In genomic region chr15:70442616-70443321, GRCh38 we compare ENCODE assay signal across 18 cellular contexts.
"Had no signal": no experiment of that assay in that cellular context is flagged by ENCODE, and none has a peak within 500 bp of the region (broad histone marks: within the 10 kb centered on the region; RNA-seq: fewer than 3 reads in every experiment).

No MANE protein-coding gene starts in this region.

- H3K4me3 ChIP-seq: lower lobe of right lung, ovary, transverse colon had no signal

- H3K4me1 Mint-ChIP-seq: activated CD4-positive, alpha-beta memory T cell treated with anti-CD3 and anti-CD28 coated beads, Interleukin-2, amount 10 ng/mL, durations not matched to agents 7 days and 5 days had no signal

- H3K9me3 Mint-ChIP-seq: activated CD4-positive, alpha-beta memory T cell treated with anti-CD3 and anti-CD28 coated beads, Interleukin-2, amount 10 ng/mL, durations not matched to agents 7 days and 5 days; activated T-cell treated with anti-CD3 and anti-CD28 coated beads, Interleukin-2, amount 50 U/mL, for 72 hours; dendritic cell treated with granulocyte-macrophage colony-stimulating factor and Interleukin-4, amounts not matched to agents 40 ng/mL and 50 ng/mL, for 4 days; mesothelial cell of epicardium; stimulated activated naive B cell treated with anti-CD40 and anti-IgM and Interleukin-4, amounts not matched to agents 10 μg/mL and 1 μg/mL and 100 μg/mL, for 72 hours had no signal

- ATAC-seq: activated CD4-positive, alpha-beta T cell treated with anti-CD3 and anti-CD28 coated beads for 36 hours; activated T-cell treated with anti-CD3 and anti-CD28 coated beads, Interleukin-2, amount 50 U/mL, for 72 hours; heart left ventricle; left cardiac atrium; stimulated activated naive B cell treated with anti-CD40 and anti-IgM and Interleukin-4, amounts not matched to agents 10 μg/mL and 1 μg/mL and 100 μg/mL, for 72 hours had no signal

- H3K27ac Mint-ChIP-seq: activated CD4-positive, alpha-beta memory T cell treated with anti-CD3 and anti-CD28 coated beads, Interleukin-2, amount 10 ng/mL, durations not matched to agents 7 days and 5 days; activated CD4-positive, alpha-beta T cell treated with anti-CD3 and anti-CD28 coated beads for 36 hours; activated naive CD8-positive, alpha-beta T cell; activated T-cell treated with anti-CD3 and anti-CD28 coated beads, Interleukin-2, amount 50 U/mL, for 72 hours; dendritic cell treated with granulocyte-macrophage colony-stimulating factor and Interleukin-4, amounts not matched to agents 40 ng/mL and 50 ng/mL, for 4 days; mesothelial cell of epicardium; stimulated activated naive B cell treated with anti-CD40 and anti-IgM and Interleukin-4, amounts not matched to agents 10 μg/mL and 1 μg/mL and 100 μg/mL, for 72 hours had no signal

- H3K36me3 Mint-ChIP-seq: activated naive CD8-positive, alpha-beta T cell; mesothelial cell of epicardium; stimulated activated naive B cell treated with anti-CD40 and anti-IgM and Interleukin-4, amounts not matched to agents 10 μg/mL and 1 μg/mL and 100 μg/mL, for 72 hours had no signal

- H3K4me3 Mint-ChIP-seq: activated CD4-positive, alpha-beta memory T cell treated with anti-CD3 and anti-CD28 coated beads, Interleukin-2, amount 10 ng/mL, durations not matched to agents 7 days and 5 days; activated CD4-positive, alpha-beta T cell treated with anti-CD3 and anti-CD28 coated beads for 36 hours; activated naive CD8-positive, alpha-beta T cell; activated T-cell treated with anti-CD3 and anti-CD28 coated beads, Interleukin-2, amount 50 U/mL, for 72 hours; dendritic cell treated with granulocyte-macrophage colony-stimulating factor and Interleukin-4, amounts not matched to agents 40 ng/mL and 50 ng/mL, for 4 days; mesothelial cell of epicardium; stimulated activated naive B cell treated with anti-CD40 and anti-IgM and Interleukin-4, amounts not matched to agents 10 μg/mL and 1 μg/mL and 100 μg/mL, for 72 hours had no signal

- DNase-seq: activated CD4-positive, alpha-beta memory T cell treated with anti-CD3 and anti-CD28 coated beads, Interleukin-2, amount 10 ng/mL, durations not matched to agents 7 days and 5 days; activated CD4-positive, alpha-beta T cell treated with anti-CD3 and anti-CD28 coated beads for 36 hours; activated gamma-delta T cell; activated T-cell treated with anti-CD3 and anti-CD28 coated beads, Interleukin-2, amount 50 U/mL, for 72 hours; brain microvascular endothelial cell; effector memory CD4-positive, alpha-beta T cell; heart left ventricle; left cardiac atrium; lower lobe of right lung; ovary; stimulated activated CD4-positive, alpha-beta T cell treated with anti-CD3 and anti-CD28 coated beads, Interleukin-12 subunit alpha, Interleukin-12 subunit beta, amount 100 ng/mL, for 4 hours; stimulated activated CD4-positive, alpha-beta T cell treated with anti-CD3 and anti-CD28 coated beads, Interleukin-2, amount 100 ng/mL, for 24 hours; stimulated activated naive B cell treated with anti-CD40 and anti-IgM and Interleukin-4, amounts not matched to agents 10 μg/mL and 1 μg/mL and 100 μg/mL, for 72 hours; transverse colon; WERI-Rb-1 had no signal
